ENCODE assay signal across 8 cellular contexts in genomic region chr5:150058480-150059126, GRCh38. TPM values are rescaled to one million over a fixed set of nuclear protein-coding genes. Genes with fewer than 3 reads are reported as not detected.
DNase-seq lines count a peak whose midpoint lies in the region; ATAC-seq and TF ChIP-seq lines count a peak whose summit lies in the region.

No MANE protein-coding gene starts in this region.

- H3K4me1 ChIP-seq in colonic mucosa (no peaks in the 10 kb centered on the region), transverse colon (no peaks in the 10 kb centered on the region)
- no peaks in the 10 kb centered on the region for H3K4me1 ChIP-seq in CD8-positive, alpha-beta T cell (ENCODE audit: insufficient read depth, low read length)

- DNase-seq in DMS53 treated with DMSO at 0.1 percent for 48 hours (lab: John Stamatoyannopoulos, UW; ENCODE audit: unreplicated experiment) (peak; percentile 9), NOMO-1 treated with dmso at 0.1 percent for 144 hours (lab: John Stamatoyannopoulos, UW; ENCODE audit: unreplicated experiment) (peak; percentile 67), colonic mucosa (peak; percentile 26), natural killer cell (no peak), transverse colon (no peak), NCI-H1048 (lab: John Stamatoyannopoulos, UW) (no peak)
- DNase-seq in CD8-positive, alpha-beta T cell = no peak

- in situ Hi-C loops in transverse colon (cut with MboI; ENCODE audit: low pct_ligation_motif_present in 1 of 4, low pct_unique_long_range_greater_than_20kb in 1 of 4, low sequenced_read_pairs in 3 of 4) = no loop called here

- H3K27ac ChIP-seq in colonic mucosa = no peak overlapping the region
- H3K27ac ChIP-seq in transverse colon = no peak overlapping the region
- no peak overlapping the region for H3K27ac ChIP-seq in CD8-positive, alpha-beta T cell (ENCODE audit: low read depth, low read length)

- H3K9ac ChIP-seq in colonic mucosa (ENCODE audit: low read depth in 2 of 2, low read length in 2 of 2) = no peak overlapping the region

- H3K9me3 Mint-ChIP-seq in natural killer cell = no peaks in the 10 kb centered on the region
- H3K9me3 Mint-ChIP-seq in CD8-positive, alpha-beta T cell = no peaks in the 10 kb centered on the region

- POLR2A ChIA-PET in CD8-positive, alpha-beta T cell (lab: Charles Lee) = no interaction called here

- H3K27me3 ChIP-seq in colonic mucosa = no peaks in the 10 kb centered on the region
- no peaks in the 10 kb centered on the region for H3K27me3 ChIP-seq in transverse colon
- H3K27me3 ChIP-seq in CD8-positive, alpha-beta T cell (ENCODE audit: insufficient read depth, low read length) = no peaks in the 10 kb centered on the region

- no peak for TF ChIP-seq CTCF in colonic mucosa (IDR thresholded peaks at IDR 0.05)
- TF ChIP-seq CTCF in natural killer cell (IDR thresholded peaks at IDR 0.05) = no peak
- no peak for TF ChIP-seq CTCF in transverse colon (IDR thresholded peaks at IDR 0.05)
- TF ChIP-seq CTCF in CD8-positive, alpha-beta T cell (IDR thresholded peaks at IDR 0.05) = no peak

- TF ChIP-seq EP300 in transverse colon (IDR thresholded peaks at IDR 0.05; ENCODE audit: low read depth) = no peak

- no peak overlapping the region for H3K27ac Mint-ChIP-seq in natural killer cell
- H3K27ac Mint-ChIP-seq in CD8-positive, alpha-beta T cell = no peak overlapping the region

- WGBS in transverse colon (ENCODE audit: low coverage in 1 of 2), 2 donors = 72 to 92% methylated on average over 2 to 6 of the region's 6 CpGs

- H3K4me3 ChIP-seq in colonic mucosa (no peak overlapping the region), transverse colon (no peak overlapping the region)
- H3K4me3 ChIP-seq in CD8-positive, alpha-beta T cell (ENCODE audit: low read depth, low read length) = no peak overlapping the region

- H3K36me3 ChIP-seq in colonic mucosa = no peaks in the 10 kb centered on the region
- H3K36me3 ChIP-seq in transverse colon = peaks cover 0 to 2% (median 0%) of the 10 kb centered on the region in 4 donors
- peaks cover under 1% of the 10 kb centered on the region for H3K36me3 ChIP-seq in CD8-positive, alpha-beta T cell (ENCODE audit: insufficient read depth, low read length)

- ATAC-seq in natural killer cell = peak in 2 of 3 donors; percentile 28 to 42
- ATAC-seq in GM21723 (IDR thresholded peaks at IDR 0.05; ENCODE audit: unreplicated experiment) = no peak
- ATAC-seq in CD8-positive, alpha-beta T cell = no peak

- intact Hi-C loops in colonic mucosa (cut with DNase I) = no loop called here
- intact Hi-C loops in natural killer cell (cut with micrococcal nuclease) = no loop called here
- intact Hi-C loops in transverse colon (cut with DNase I; ENCODE audit: low total_unique reads) = no loop called here
- intact Hi-C loops in CD8-positive, alpha-beta T cell (cut with DNase I, micrococcal nuclease) = no loop called here

- H3K9me3 ChIP-seq in colonic mucosa = no peaks in the 10 kb centered on the region
- no peaks in the 10 kb centered on the region for H3K9me3 ChIP-seq in transverse colon
- H3K9me3 ChIP-seq in CD8-positive, alpha-beta T cell (ENCODE audit: low read length) = no peaks in the 10 kb centered on the region

- peaks cover 0 to 10% of the 10 kb centered on the region in 2 donors for H3K4me1 Mint-ChIP-seq in natural killer cell
- H3K4me1 Mint-ChIP-seq in CD8-positive, alpha-beta T cell (ENCODE audit: low read depth) = no peaks in the 10 kb centered on the region

- no peak for TF ChIP-seq POLR2A in transverse colon (IDR thresholded peaks at IDR 0.05)

- peaks cover 13 to 28% of the 10 kb centered on the region in 2 donors for H3K27me3 Mint-ChIP-seq in natural killer cell (ENCODE audit: low read depth in 2 of 2)
- peaks cover under 1% of the 10 kb centered on the region for H3K27me3 Mint-ChIP-seq in CD8-positive, alpha-beta T cell (ENCODE audit: low read depth)

- H3K4me3 Mint-ChIP-seq in natural killer cell = no peak overlapping the region
- H3K4me3 Mint-ChIP-seq in CD8-positive, alpha-beta T cell = no peak overlapping the region

- CTCF ChIA-PET in CD8-positive, alpha-beta T cell (lab: Charles Lee) = no interaction called here

- no peaks in the 10 kb centered on the region for H3K36me3 Mint-ChIP-seq in natural killer cell
- H3K36me3 Mint-ChIP-seq in CD8-positive, alpha-beta T cell = peaks cover 15% of the 10 kb centered on the region

RNA-seq across cellular contexts. Expression of gene CSF1R, which starts 27.8 kb away (rescaled TPM):
- total RNA-seq in colonic mucosa (10 to 100 TPM in 1 of 2 donors, 1 to 10 TPM in 1; 7.2 to 26.1 TPM), natural killer cell (10 to 100 TPM in 1 of 3 donors, 1 to 10 TPM in 2; 4.9 to 39.0 (median 7.8) TPM), transverse colon (10 to 100 TPM in 3 of 4 donors, under 1 TPM in 1; 0.60 to 38.9 (median 14.7) TPM)
- under 1 TPM in 1 of 2 experiments, not detected in 1; 0.31 TPM for total RNA-seq in CD8-positive, alpha-beta T cell

RNA-seq across cellular contexts. Expression of gene HMGXB3, which starts 58.1 kb away (rescaled TPM):
- total RNA-seq in colonic mucosa (10 to 100 TPM; 21.8 to 40.2 TPM), natural killer cell (10 to 100 TPM; 39.0 to 46.5 (median 45.8) TPM), transverse colon (10 to 100 TPM; 29.9 to 93.5 (median 38.1) TPM)
- total RNA-seq in CD8-positive, alpha-beta T cell = 10 to 100 TPM; 27.4 to 29.7 TPM

RNA-seq across cellular contexts. Expression of gene TIGD6, which starts 58.1 kb away (rescaled TPM):
- total RNA-seq in colonic mucosa = 1 to 10 TPM; 3.9 to 4.6 TPM
- total RNA-seq in natural killer cell = 1 to 10 TPM; 1.8 to 3.9 (median 2.5) TPM
- total RNA-seq in transverse colon = 1 to 10 TPM in 2 of 4 donors, under 1 TPM in 2; 0.20 to 2.5 (median 1.6) TPM
- total RNA-seq in CD8-positive, alpha-beta T cell = 1 to 10 TPM in 1 of 2 experiments, under 1 TPM in 1; 0.97 to 1.5 TPM

Comparison
In these comparisons a context has a peak if more than half of its experiments do, and no peak if none do; other contexts are left out.
1. DNase-seq: peak in DMS53 treated with DMSO at 0.1 percent for 48 hours (single experiment), NOMO-1 treated with dmso at 0.1 percent for 144 hours (single experiment) and colonic mucosa (single experiment); none in natural killer cell (single experiment), transverse colon (single experiment), NCI-H1048 (single experiment) and CD8-positive, alpha-beta T cell (0 of 7).
2. ATAC-seq: peak in natural killer cell (2 of 3); none in GM21723 (single experiment) and CD8-positive, alpha-beta T cell (single experiment).